ENCODE assay signal across 21 cellular contexts in genomic region chr22:30880847-30881246, GRCh38.
"Had no signal": no experiment of that assay in that cellular context is flagged by ENCODE, and none has a peak within 500 bp of the region (broad histone marks: within the 10 kb centered on the region; RNA-seq: fewer than 3 reads in every experiment).

No MANE protein-coding gene starts in this region.

- H3K27ac ChIP-seq: ascending aorta, esophagus muscularis mucosa, gastroesophageal sphincter, prostate gland, skin epidermis had no signal

- H3K27me3 ChIP-seq: ascending aorta, esophagus muscularis mucosa, gastroesophageal sphincter, stomach had no signal

- H3K4me1 ChIP-seq: prostate gland had no signal

- H3K4me3 ChIP-seq: ascending aorta, esophagus muscularis mucosa, gastroesophageal sphincter, lung, prostate gland, skin epidermis, stomach had no signal

- H3K9me3 ChIP-seq: ascending aorta, esophagus muscularis mucosa, gastroesophageal sphincter, prostate gland, stomach had no signal

- H3K36me3 ChIP-seq: ascending aorta, esophagus muscularis mucosa, gastroesophageal sphincter, prostate gland, stomach had no signal

- ATAC-seq: gastroesophageal sphincter had no signal

- H3K9me3 Mint-ChIP-seq: mesothelial cell of epicardium, nephron progenitor cell had no signal

- H3K4me3 Mint-ChIP-seq: nephron progenitor cell had no signal

- DNase-seq: activated CD4-positive, CD25-positive, alpha-beta regulatory T cell treated with anti-CD3 and anti-CD28 coated beads, Interleukin-2, amount 50 U/mL, for 72 hours; activated CD8-positive, alpha-beta memory T cell treated with anti-CD3 and anti-CD28 coated beads for 24 hours; activated CD8-positive, alpha-beta memory T cell treated with anti-CD3 and anti-CD28 coated beads, Interleukin-2, amount 50 U/mL, for 48 hours; activated effector memory CD4-positive, alpha-beta T cell treated with Interleukin-2 at 50 U/mL for 16 hours; activated naive CD4-positive, alpha-beta T cell treated with anti-CD3 and anti-CD28 coated beads, Interleukin-2, amount 50 U/mL, for 16 hours; activated T-cell treated with anti-CD3 and anti-CD28 coated beads, Interleukin-2, amount 50 U/mL, for 48 hours; cerebellar nuclear complex; effector CD4-positive, alpha-beta T cell; stimulated activated CD4-positive, alpha-beta T cell treated with anti-CD3 and anti-CD28 coated beads, Interleukin-4, amount 100 ng/mL, for 1 hour; T-helper 1 cell; T1000; trophoblast cell had no signal

- H3K36me3 Mint-ChIP-seq: mesothelial cell of epicardium had no signal
